ENCODE assay signal across 8 cellular contexts in the genomic region with DNA sequence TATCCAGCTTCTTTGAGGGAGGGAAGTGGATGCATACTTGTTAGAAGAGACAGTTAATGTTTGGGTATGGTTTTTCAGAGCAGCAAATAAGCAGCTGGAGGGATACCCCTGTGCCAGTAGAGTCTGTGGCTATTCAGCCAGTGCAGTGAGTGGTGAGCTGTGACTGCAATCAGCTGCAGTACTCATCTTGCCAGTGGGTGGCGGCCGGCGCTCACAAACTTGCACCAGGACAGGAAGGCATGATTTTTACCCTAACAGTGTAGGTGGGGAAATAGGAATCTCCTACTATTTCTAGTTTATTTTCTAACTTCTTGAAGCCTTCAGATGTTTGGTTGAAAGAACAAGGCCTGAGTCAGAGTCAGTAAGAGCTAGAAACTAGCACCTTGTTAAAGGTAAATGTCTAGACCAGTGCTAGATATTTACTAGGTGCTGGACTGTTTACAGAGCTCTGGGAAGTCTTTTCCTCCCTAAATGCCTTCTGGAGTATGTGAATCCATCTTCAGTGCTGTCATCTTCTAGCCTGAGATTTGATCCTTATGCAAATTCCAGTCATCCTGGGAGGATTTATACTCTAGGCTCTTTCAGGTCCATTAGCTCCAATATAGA. TPM values are rescaled to one million over a fixed set of nuclear protein-coding genes. Genes with fewer than 3 reads are reported as not detected.
DNase-seq lines count a peak whose midpoint lies in the region; ATAC-seq, FAIRE-seq and TF ChIP-seq lines count a peak whose summit lies in the region.

No MANE protein-coding gene starts in this region.

- WGBS in HepG2 (ENCODE audit: low lambda C conversion rate), result 0% methylated on average over 3 of the region's 3 CpGs

- intact Hi-C loops in HepG2 (cut with micrococcal nuclease; ENCODE audit: unreplicated experiment), result loop anchor here (1.0 to 5.0 kb wide), 3 partner anchors 41 to 587 kb away; no protein-coding TSS in a partner anchor

- no peaks in the 10 kb centered on the region for H3F3A ChIP-seq in Loucy (ENCODE audit: low read depth)

- peak; percentile 65 for FAIRE-seq in HepG2 (lab: Jason Lieb, UNC)

- H2AFZ ChIP-seq in Loucy (ENCODE audit: low read length) (peak overlapping the region; percentile 74; the same call in 1 of the 2 replicates), HepG2 (ENCODE audit: low read length) (no peak overlapping the region)

- no peaks in the 10 kb centered on the region for H4K20me1 ChIP-seq in Loucy (ENCODE audit: insufficient read depth, low read length, poor library complexity, severe bottlenecking)
- no peaks in the 10 kb centered on the region for H4K20me1 ChIP-seq in HepG2 (ENCODE audit: insufficient read depth, low read length)

- H3K4me2 ChIP-seq in Loucy (ENCODE audit: low read depth, low read length, poor library complexity, severe bottlenecking), result no peak overlapping the region
- H3K4me2 ChIP-seq in HepG2 (ENCODE audit: low read depth, low read length), result no peak overlapping the region

- H3K79me2 ChIP-seq in Loucy (ENCODE audit: insufficient read depth, low read length) (no peaks in the 10 kb centered on the region), HepG2 (ENCODE audit: insufficient read depth, low read length) (no peaks in the 10 kb centered on the region)

- no TSS peak for BruUV-seq in HepG2 (replicated peaks; lab: Mats Ljungman, UMichigan)

- H3K4me3 ChIP-seq in H7 (ENCODE audit: insufficient read depth, low read depth, low read length) (no peak overlapping the region), Loucy (ENCODE audit: low read length, poor library complexity, severe bottlenecking) (no peak overlapping the region), HepG2 (replicated peaks in 1 of 3; ENCODE audit: insufficient read depth in 1 of 3, low read depth in 2 of 3, low read length in 3 of 3) (no peak overlapping the region)

- H3K36me3 ChIP-seq in H7 (replicated peaks; ENCODE audit: control insufficient read depth, insufficient read depth, low read length) (no peaks in the 10 kb centered on the region), Loucy (ENCODE audit: insufficient read depth, low read length) (no peaks in the 10 kb centered on the region), HepG2 (replicated peaks in 1 of 2; ENCODE audit: control insufficient read depth in 1 of 2, insufficient read depth in 2 of 2, low read length in 2 of 2) (no peaks in the 10 kb centered on the region)

- H3K9me3 ChIP-seq in Loucy (ENCODE audit: insufficient read depth, low read depth, low read length), result no peaks in the 10 kb centered on the region
- H3K9me3 ChIP-seq in HepG2 (ENCODE audit: low read length), result no peaks in the 10 kb centered on the region

- TF ChIP-seq POLR2A in HepG2 (IDR thresholded peaks at IDR 0.05; ENCODE audit: insufficient read depth in 1 of 2, low read depth in 2 of 2, low read length in 2 of 2), result no peak

- H3K4me1 ChIP-seq in Loucy (ENCODE audit: insufficient read depth, low read length, poor library complexity, severe bottlenecking) (peaks cover 13% of the 10 kb centered on the region), HepG2 (ENCODE audit: insufficient read depth, low read length) (no peaks in the 10 kb centered on the region)

- peak; percentile 9 for DNase-seq in NCI-H2029 treated with DMSO at 0.1 percent for 48 hours (lab: John Stamatoyannopoulos, UW)
- no peak for DNase-seq in NCI-H2029 (lab: John Stamatoyannopoulos, UW)
- peak; percentile 55 for DNase-seq in H7
- peak; percentile 9 for DNase-seq in activated CD4-positive, CD25-positive, alpha-beta regulatory T cell treated with anti-CD3 and anti-CD28 coated beads, Interleukin-2, amount 50 U/mL, for 16 hours (ENCODE audit: low read depth, low spot score)
- DNase-seq in cerebellum (ENCODE audit: low spot score), result peak; percentile 68
- DNase-seq in HepG2 (ENCODE audit: low spot score), result peak; percentile 43
- DNase-seq in stimulated activated CD4-positive, alpha-beta T cell treated with anti-CD3 and anti-CD28 coated beads, TNF-alpha, amount 100 ng/mL, for 48 hours (ENCODE audit: low read depth in 3 of 3), result peak; percentile 41 to 50 (median 47)

- H3K27ac ChIP-seq in HepG2 (ENCODE audit: extremely low read length, insufficient read depth, low read length), result no peak overlapping the region

- ATAC-seq in HepG2, result peak; percentile 99

- TF ChIP-seq EP300 in HepG2 (IDR thresholded peaks at IDR 0.05; ENCODE audit: low read depth in 2 of 2, low read length in 2 of 2) (no peak), HepG2 (CRISPR knock-in tag; IDR thresholded peaks at IDR 0.05; ENCODE audit: borderline replicate concordance) (no peak)

- peak; percentile 95 for TF ChIP-seq CTCF in Loucy (conservative IDR thresholded peaks at IDR 0.05; ENCODE audit: low read length)
- TF ChIP-seq CTCF in HepG2 (CRISPR knock-in tag; IDR thresholded peaks at IDR 0.05), result peak; percentile 90

- peak; percentile 79 for TF ChIP-seq RAD21 in HepG2 (CRISPR knock-in tag; IDR thresholded peaks at IDR 0.05)

- in situ Hi-C loops in HepG2 (cut with HindIII; ENCODE audit: extremely low pct_ligation_motif_present, low pct_unique_long_range_greater_than_20kb), result loop anchor here (5.0 kb wide), 2 partner anchors 42 to 342 kb away; no protein-coding TSS in a partner anchor

- no peaks in the 10 kb centered on the region for H3K9me2 ChIP-seq in Loucy (replicated peaks; ENCODE audit: low read depth, low read length)

- CTCF ChIA-PET in HepG2 (lab: Yijun Ruan, JAX; ENCODE audit: low intra/inter-chr PET ratio, low total read pairs), result interaction anchor here (1.0 to 3.3 kb wide), 4 partner anchors 41 to 345 kb away, joined by 3 to 33 read pairs (median 9); no protein-coding TSS in a partner anchor

- H3K9ac ChIP-seq in Loucy (ENCODE audit: low read depth, low read length, poor library complexity, severe bottlenecking) (no peak overlapping the region), HepG2 (ENCODE audit: insufficient read depth, low read depth, low read length) (no peak overlapping the region)

- H3K27me3 ChIP-seq in H7 (ENCODE audit: control insufficient read depth, insufficient read depth, low read length) (no peaks in the 10 kb centered on the region), Loucy (ENCODE audit: insufficient read depth, low read length, poor library complexity, severe bottlenecking) (no peaks in the 10 kb centered on the region), HepG2 (ENCODE audit: control insufficient read depth in 1 of 2, insufficient read depth in 2 of 2, low read length in 2 of 2) (no peaks in the 10 kb centered on the region)

- POLR2A ChIA-PET in HepG2 (lab: Yijun Ruan, JAX), result interaction anchor here (0.8 to 1.0 kb wide), 2 partner anchors 341 to 345 kb away, joined by 3 read pairs; no protein-coding TSS in a partner anchor

TF ChIP-seq in HepG2, 621 proteins besides CTCF, POLR2A, EP300 and RAD21 (continues in another document):
- TF ChIP-seq HOXD1 (CRISPR knock-in tag; IDR thresholded peaks at IDR 0.05) (no peak), RBAK (CRISPR knock-in tag; IDR thresholded peaks at IDR 0.05) (no peak), ETV5 (CRISPR knock-in tag; IDR thresholded peaks at IDR 0.05; ENCODE audit: borderline replicate concordance) (peak; percentile 91), ADNP (CRISPR knock-in tag; IDR thresholded peaks at IDR 0.05) (no peak), SP4 (CRISPR knock-in tag; IDR thresholded peaks at IDR 0.05) (no peak), REPIN1 (CRISPR knock-in tag; IDR thresholded peaks at IDR 0.05; ENCODE audit: borderline replicate concordance, low read depth) (no peak), SOX13 (IDR thresholded peaks at IDR 0.05) (no peak), SOX13 (CRISPR knock-in tag; conservative IDR thresholded peaks at IDR 0.05 in 1 of 2, IDR thresholded peaks at IDR 0.05 in 1 of 2) (no peak)
- TF ChIP-seq, protein P1, sequence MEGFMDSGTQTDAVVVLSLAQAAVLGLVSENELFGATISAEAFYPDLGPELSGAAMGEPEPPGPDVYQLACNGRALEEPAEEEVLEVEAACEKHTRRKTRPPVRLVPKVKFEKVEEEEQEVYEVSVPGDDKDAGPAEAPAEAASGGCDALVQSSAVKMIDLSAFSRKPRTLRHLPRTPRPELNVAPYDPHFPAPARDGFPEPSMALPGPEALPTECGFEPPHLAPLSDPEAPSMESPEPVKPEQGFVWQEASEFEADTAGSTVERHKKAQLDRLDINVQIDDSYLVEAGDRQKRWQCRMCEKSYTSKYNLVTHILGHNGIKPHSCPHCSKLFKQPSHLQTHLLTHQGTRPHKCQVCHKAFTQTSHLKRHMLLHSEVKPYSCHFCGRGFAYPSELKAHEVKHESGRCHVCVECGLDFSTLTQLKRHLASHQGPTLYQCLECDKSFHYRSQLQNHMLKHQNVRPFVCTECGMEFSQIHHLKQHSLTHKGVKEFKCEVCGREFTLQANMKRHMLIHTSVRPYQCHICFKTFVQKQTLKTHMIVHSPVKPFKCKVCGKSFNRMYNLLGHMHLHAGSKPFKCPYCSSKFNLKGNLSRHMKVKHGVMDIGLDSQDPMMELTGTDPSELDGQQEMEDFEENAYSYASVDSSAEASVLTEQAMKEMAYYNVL (CRISPR knock-in tag; IDR thresholded peaks at IDR 0.05; ENCODE audit: borderline replicate concordance), result no peak

RNA-seq across cellular contexts. Expression of a gene that starts 23.6 kb away (rescaled TPM):
- 22.9 and 40.3 TPM in 2 replicates for total RNA-seq in H7 (2014; rRNA removed; shearing (Covaris generic))
- total RNA-seq in cerebellum (17.6 TPM), HepG2 (2016; rRNA removed; fragmentation: Illumina TruSeq; extraction: Trizol) (0.07 TPM in 1 of 2 replicates, not detected in the other)
- total RNA-seq in HepG2 (2016; cell fraction: cytosol; rRNA removed; fragmentation: Illumina TruSeq; extraction: Trizol; ENCODE audit: low read depth), result 0.26 TPM in 1 of 2 replicates, not detected in the other
- not detected in 2 replicates for total RNA-seq in HepG2 (2016; cell fraction: insoluble cytoplasmic fraction; rRNA removed; fragmentation: Illumina TruSeq; extraction: Trizol)
- total RNA-seq in HepG2 (2016; cell fraction: membrane; rRNA removed; fragmentation: Illumina TruSeq; extraction: Trizol), result 0.09 and 0.17 TPM in 2 replicates
- not detected in 2 replicates for total RNA-seq in HepG2 (2016; cell fraction: nucleus; rRNA removed; fragmentation: Illumina TruSeq; extraction: Trizol)
- 0.05 TPM in 1 of 2 replicates, not detected in the other for polyA plus RNA-seq in HepG2 (2011; rRNA removed)
- polyA plus RNA-seq in HepG2 (2011; cell fraction: cytosol; rRNA removed), result 0.08 TPM in 1 of 2 replicates, not detected in the other
- polyA plus RNA-seq in HepG2 (2011; cell fraction: nucleus; rRNA removed), result not detected in 2 replicates
- polyA plus RNA-seq in HepG2 (2012), result 0.19 TPM in 1 of 2 replicates, not detected in the other
- polyA plus RNA-seq in HepG2 (2016; cell fraction: cytosol; fragmentation: Illumina TruSeq; extraction: Trizol; ENCODE audit: low read depth), result 0.08 and 0.23 TPM in 2 replicates
- polyA plus RNA-seq in HepG2 (2016; cell fraction: insoluble cytoplasmic fraction; fragmentation: Illumina TruSeq; extraction: Trizol; ENCODE audit: low read depth), result not detected in 2 replicates
- polyA plus RNA-seq in HepG2 (2016; cell fraction: membrane; fragmentation: Illumina TruSeq; extraction: Trizol; ENCODE audit: low read depth), result 0.15 and 0.19 TPM in 2 replicates
- 0.29 TPM in 1 of 2 replicates, not detected in the other for polyA plus RNA-seq in HepG2 (2016; cell fraction: nucleus; fragmentation: Illumina TruSeq; extraction: Trizol; ENCODE audit: insufficient read depth, low read depth)
- 8.5 TPM in 1 of 2 replicates, not detected in the other for polyA minus RNA-seq in HepG2 (2011; rRNA and poly(A)+ RNA removed; ENCODE audit: low replicate concordance)
- polyA minus RNA-seq in HepG2 (2011; cell fraction: cytosol; rRNA and poly(A)+ RNA removed), result not detected in 2 replicates
- polyA minus RNA-seq in HepG2 (2011; cell fraction: nucleus; rRNA and poly(A)+ RNA removed), result not detected in 2 replicates

Comparison
In these comparisons a context has a peak if more than half of its experiments do, and no peak if none do; other contexts are left out.
1. RNA of a gene that starts 23.6 kb away (total RNA-seq): 22.9 to 40.3 TPM in H7 and 17.6 TPM in cerebellum (single experiment); 0.07 to 0.26 TPM in HepG2; every median in the first group is over 10 times any median in the second.